Comparison of ENCODE assay signal across 12 cellular contexts in the genomic region with DNA sequence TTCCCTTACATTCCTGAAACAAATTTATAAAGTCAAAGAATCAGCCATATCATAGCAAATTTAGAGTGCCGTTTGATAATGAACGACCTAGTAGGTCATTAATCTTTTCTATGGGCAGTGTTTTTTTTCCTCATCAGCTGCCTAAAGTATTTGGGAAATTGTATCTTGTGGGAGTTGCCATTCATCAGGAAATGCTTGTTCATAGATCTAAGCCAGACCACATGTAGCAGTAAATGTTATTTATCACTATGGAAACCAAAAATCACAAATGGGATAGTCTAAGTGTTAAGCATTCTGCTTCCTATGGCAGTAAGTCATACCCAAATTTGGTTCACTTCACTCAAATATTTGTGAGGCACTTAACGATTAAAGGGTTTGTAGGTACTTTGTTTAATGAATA. TPM values are rescaled to one million over a fixed set of nuclear protein-coding genes. Genes with fewer than 3 reads are reported as not detected.
DNase-seq lines count a peak whose midpoint lies in the region; ATAC-seq, FAIRE-seq and TF ChIP-seq lines count a peak whose summit lies in the region.
"Had no signal": no experiment of that assay in that cellular context is flagged by ENCODE, and none has a peak within 500 bp of the region (broad histone marks: within the 10 kb centered on the region; RNA-seq: fewer than 3 reads in every experiment).

No MANE protein-coding gene starts in this region.

- H3K36me3 ChIP-seq in MM.1S (replicated peaks; ENCODE audit: insufficient read depth, low read length): no peaks in the 10 kb centered on the region

- in situ Hi-C loops in astrocyte of the spinal cord (cut with HindIII; ENCODE audit: low sequenced_read_pairs): no loop called here

- no peaks in the 10 kb centered on the region for H3K27me3 ChIP-seq in MM.1S (replicated peaks; ENCODE audit: insufficient read depth, low read length)
- H3K27me3 ChIP-seq: upper lobe of left lung had no signal

- no peak overlapping the region for H3K9ac ChIP-seq in MM.1S (ENCODE audit: low read length)

- no peak for TF ChIP-seq POLR2A in H54 (IDR thresholded peaks at IDR 0.05; ENCODE audit: low read depth, low read length)

- no peaks in the 10 kb centered on the region for H3K9me2 ChIP-seq in MM.1S (replicated peaks; ENCODE audit: insufficient read depth, low read length)

- no peaks in the 10 kb centered on the region for H3F3A ChIP-seq in MM.1S (ENCODE audit: insufficient read depth, low read length)

- no peak overlapping the region for H2AFZ ChIP-seq in MM.1S (ENCODE audit: low read length)

- H3K79me2 ChIP-seq in MM.1S (ENCODE audit: low read length): no peaks in the 10 kb centered on the region

- H3K27ac ChIP-seq in MM.1S (ENCODE audit: low read length): no peak overlapping the region
- H3K27ac ChIP-seq: upper lobe of left lung had no signal

- no peak overlapping the region for H3K4me2 ChIP-seq in MM.1S (ENCODE audit: low read depth, low read length)

- H3K4me3 ChIP-seq in astrocyte of the spinal cord (ENCODE audit: low read depth, low read length) (no peak overlapping the region), MM.1S (ENCODE audit: low read length) (no peak overlapping the region)
- H3K4me3 ChIP-seq: HAP-1, upper lobe of left lung had no signal

- no peaks in the 10 kb centered on the region for H3K4me1 ChIP-seq in MM.1S (ENCODE audit: low read length)
- H3K4me1 ChIP-seq: HAP-1, upper lobe of left lung had no signal

- FAIRE-seq in H54 (lab: Jason Lieb, UNC) (peak; percentile 20), frontal cortex (lab: Jason Lieb, UNC) (no peak)

- peak; percentile 77 for DNase-seq in AG08395 (ENCODE audit: low spot score)
- DNase-seq in H54 (ENCODE audit: insufficient read length, low spot score): no peak
- peak; percentile 71 for DNase-seq in astrocyte of the spinal cord (ENCODE audit: low read depth, low spot score)
- peak; percentile 28 for DNase-seq in hepatic stellate cell (ENCODE audit: low spot score)
- DNase-seq in MM.1S: no peak
- no peak for DNase-seq in COLO668 (lab: John Stamatoyannopoulos, UW; ENCODE audit: unreplicated experiment)
- DNase-seq in frontal cortex (ENCODE audit: low spot score in 2 of 2): no peak
- DNase-seq: nucleus accumbens, SHP77, upper lobe of left lung had no signal

- TF ChIP-seq CTCF in astrocyte of the spinal cord (IDR thresholded peaks at IDR 0.05; ENCODE audit: low read depth, low read length) (no peak), MM.1S (IDR thresholded peaks at IDR 0.05; ENCODE audit: low read length) (no peak)

- H4K20me1 ChIP-seq in MM.1S (ENCODE audit: insufficient read depth, low read length): no peaks in the 10 kb centered on the region

- H3K9me3 ChIP-seq in MM.1S (replicated peaks; ENCODE audit: insufficient read depth, low read length): no peaks in the 10 kb centered on the region
- H3K9me3 ChIP-seq: HAP-1, upper lobe of left lung had no signal

- no peak for ATAC-seq in GM19467 (IDR thresholded peaks at IDR 0.05; ENCODE audit: unreplicated experiment)

RNA-seq across cellular contexts. Expression of a gene that starts 52.9 kb away (rescaled TPM):
- total RNA-seq in frontal cortex: 31.4 TPM

Comparison
In these comparisons a context has a peak if more than half of its experiments do, and no peak if none do; other contexts are left out.
1. DNase-seq: peak in AG08395 (single experiment), astrocyte of the spinal cord (single experiment) and hepatic stellate cell (single experiment); none in H54 (single experiment), MM.1S (single experiment), COLO668 (single experiment) and frontal cortex (0 of 2).